In genomic region chr7:81769891-81770818, GRCh38 we compare ENCODE assay signal across 8 cellular contexts. TPM values are rescaled to one million over a fixed set of nuclear protein-coding genes. Genes with fewer than 3 reads are reported as not detected.
DNase-seq lines count a peak whose midpoint lies in the region; ATAC-seq and TF ChIP-seq lines count a peak whose summit lies in the region.

Gene HGF, minus strand, starts transcription at chr7:81770047. Its CDS starts 76 bp downstream, at chr7:81769971.

- H3K9me3 ChIP-seq in neural progenitor cell (ENCODE audit: low read depth) = no peaks in the 10 kb centered on the region

- TF ChIP-seq CTCF in CD14-positive monocyte (IDR thresholded peaks at IDR 0.05) = no peak
- TF ChIP-seq CTCF in neural progenitor cell (IDR thresholded peaks at IDR 0.05) = no peak

- H2AFZ ChIP-seq in neural progenitor cell (replicated peaks) = peak within 1 kb of the TSS; percentile 95

- DNase-seq in CD14-positive monocyte (ENCODE audit: low spot score) (no peak), NOMO-1 treated with DMSO at 0.1 percent for 48 hours (lab: John Stamatoyannopoulos, UW; ENCODE audit: unreplicated experiment) (peak; percentile 79), fibroblast of gingiva (ENCODE audit: low read depth) (peak; percentile 79), neural progenitor cell (ENCODE audit: low spot score) (peak; percentile 47), LoVo (ENCODE audit: low spot score) (no peak)
- no peak for DNase-seq in activated CD4-positive, alpha-beta memory T cell treated with anti-CD3 and anti-CD28 coated beads, Interleukin-2, amount 10 ng/mL, durations not matched to agents 7 days and 5 days
- no peak for DNase-seq in stimulated activated naive CD8-positive, alpha-beta T cell treated with anti-CD3 and anti-CD28 coated beads, Interleukin-15, amount 100 ng/mL, for 72 hours

- H3K4me3 ChIP-seq in neural progenitor cell = no peak within 1 kb of the TSS

- POLR2A ChIA-PET in activated CD4-positive, alpha-beta memory T cell treated with anti-CD3 and anti-CD28 coated beads, Interleukin-2, amount 10 ng/mL, durations not matched to agents 7 days and 5 days (lab: Charles Lee) = no interaction called here

- ATAC-seq in HG03460 (IDR thresholded peaks at IDR 0.05; ENCODE audit: unreplicated experiment) = no peak
- no peak for ATAC-seq in stimulated activated naive CD8-positive, alpha-beta T cell treated with anti-CD3 and anti-CD28 coated beads, Interleukin-15, amount 100 ng/mL, for 72 hours

- peaks cover 4% of the 10 kb centered on the region for H3F3A ChIP-seq in neural progenitor cell (ENCODE audit: low read depth)

- H3K4me1 Mint-ChIP-seq in CD14-positive monocyte = peaks cover 70% of the 10 kb centered on the region
- peaks cover 15% of the 10 kb centered on the region for H3K4me1 Mint-ChIP-seq in neural progenitor cell
- H3K4me1 Mint-ChIP-seq in activated CD4-positive, alpha-beta memory T cell treated with anti-CD3 and anti-CD28 coated beads, Interleukin-2, amount 10 ng/mL, durations not matched to agents 7 days and 5 days = no peaks in the 10 kb centered on the region
- H3K4me1 Mint-ChIP-seq in stimulated activated naive CD8-positive, alpha-beta T cell treated with anti-CD3 and anti-CD28 coated beads, Interleukin-15, amount 100 ng/mL, for 72 hours = peaks cover 4% of the 10 kb centered on the region

- H3K36me3 Mint-ChIP-seq in CD14-positive monocyte (peaks cover 0 to 2% of the 10 kb centered on the region in 2 donors), neural progenitor cell (no peaks in the 10 kb centered on the region)
- no peaks in the 10 kb centered on the region for H3K36me3 Mint-ChIP-seq in activated CD4-positive, alpha-beta memory T cell treated with anti-CD3 and anti-CD28 coated beads, Interleukin-2, amount 10 ng/mL, durations not matched to agents 7 days and 5 days (ENCODE audit: low read depth)

- no peaks in the 10 kb centered on the region for H4K20me1 ChIP-seq in neural progenitor cell (ENCODE audit: low read depth)

- H3K4me1 ChIP-seq in neural progenitor cell = peaks cover 15% of the 10 kb centered on the region

- H3K36me3 ChIP-seq in neural progenitor cell = no peaks in the 10 kb centered on the region

- CTCF ChIA-PET in activated CD4-positive, alpha-beta memory T cell treated with anti-CD3 and anti-CD28 coated beads, Interleukin-2, amount 10 ng/mL, durations not matched to agents 7 days and 5 days (lab: Charles Lee) = no interaction called here

- H3K9ac ChIP-seq in neural progenitor cell = no peak within 1 kb of the TSS

- no peaks in the 10 kb centered on the region for H3K9me3 Mint-ChIP-seq in CD14-positive monocyte
- no peaks in the 10 kb centered on the region for H3K9me3 Mint-ChIP-seq in neural progenitor cell
- no peaks in the 10 kb centered on the region for H3K9me3 Mint-ChIP-seq in activated CD4-positive, alpha-beta memory T cell treated with anti-CD3 and anti-CD28 coated beads, Interleukin-2, amount 10 ng/mL, durations not matched to agents 7 days and 5 days
- no peaks in the 10 kb centered on the region for H3K9me3 Mint-ChIP-seq in stimulated activated naive CD8-positive, alpha-beta T cell treated with anti-CD3 and anti-CD28 coated beads, Interleukin-15, amount 100 ng/mL, for 72 hours

- peak within 1 kb of the TSS; percentile 88 to 95 for H3K4me3 Mint-ChIP-seq in CD14-positive monocyte
- H3K4me3 Mint-ChIP-seq in neural progenitor cell = peak within 1 kb of the TSS; percentile 8
- no peak within 1 kb of the TSS for H3K4me3 Mint-ChIP-seq in activated CD4-positive, alpha-beta memory T cell treated with anti-CD3 and anti-CD28 coated beads, Interleukin-2, amount 10 ng/mL, durations not matched to agents 7 days and 5 days
- H3K4me3 Mint-ChIP-seq in stimulated activated naive CD8-positive, alpha-beta T cell treated with anti-CD3 and anti-CD28 coated beads, Interleukin-15, amount 100 ng/mL, for 72 hours = peak within 1 kb of the TSS in 1 of 2 donors; percentile 10

- H3K4me2 ChIP-seq in neural progenitor cell = peak within 1 kb of the TSS; percentile 20

- H3K79me2 ChIP-seq in neural progenitor cell (ENCODE audit: low read depth) = no peaks in the 10 kb centered on the region

- no peaks in the 10 kb centered on the region for H3K27me3 ChIP-seq in neural progenitor cell

- peak within 1 kb of the TSS; percentile 89 to 98 (median 97) for H3K27ac Mint-ChIP-seq in CD14-positive monocyte
- peak within 1 kb of the TSS; percentile 81 for H3K27ac Mint-ChIP-seq in neural progenitor cell
- no peak within 1 kb of the TSS for H3K27ac Mint-ChIP-seq in activated CD4-positive, alpha-beta memory T cell treated with anti-CD3 and anti-CD28 coated beads, Interleukin-2, amount 10 ng/mL, durations not matched to agents 7 days and 5 days
- H3K27ac Mint-ChIP-seq in stimulated activated naive CD8-positive, alpha-beta T cell treated with anti-CD3 and anti-CD28 coated beads, Interleukin-15, amount 100 ng/mL, for 72 hours = no peak within 1 kb of the TSS

- H3K27ac ChIP-seq in neural progenitor cell = no peak within 1 kb of the TSS

- intact Hi-C loops in CD14-positive monocyte (cut with micrococcal nuclease) = loop anchor here (10.0 kb wide), 1 partner anchor 75 kb away; no protein-coding TSS in a partner anchor

- H3K27me3 Mint-ChIP-seq in CD14-positive monocyte (ENCODE audit: low read depth in 3 of 3) = no peaks in the 10 kb centered on the region
- H3K27me3 Mint-ChIP-seq in neural progenitor cell (ENCODE audit: insufficient read depth, low read depth) = peaks cover 2% of the 10 kb centered on the region
- H3K27me3 Mint-ChIP-seq in activated CD4-positive, alpha-beta memory T cell treated with anti-CD3 and anti-CD28 coated beads, Interleukin-2, amount 10 ng/mL, durations not matched to agents 7 days and 5 days = no peaks in the 10 kb centered on the region
- H3K27me3 Mint-ChIP-seq in stimulated activated naive CD8-positive, alpha-beta T cell treated with anti-CD3 and anti-CD28 coated beads, Interleukin-15, amount 100 ng/mL, for 72 hours = peaks cover 17% of the 10 kb centered on the region

RNA-seq across cellular contexts. Expression of gene HGF, which starts in this region (rescaled TPM):
- 10 to 100 TPM; 18.6 to 18.9 TPM for polyA plus RNA-seq in CD14-positive monocyte
- 0.09 and 0.22 TPM in 2 replicates for total RNA-seq in neural progenitor cell (ENCODE audit: low replicate concordance)
- total RNA-seq in activated CD4-positive, alpha-beta memory T cell treated with anti-CD3 and anti-CD28 coated beads, Interleukin-2, amount 10 ng/mL, durations not matched to agents 7 days and 5 days = not detected

Comparison
In these comparisons a context has a peak if more than half of its experiments do, and no peak if none do; other contexts are left out.
1. Peak in DNase-seq and H3K4me2 ChIP-seq in neural progenitor cell; RNA of the gene not detected or under 1 TPM.
2. DNase-seq: peak in NOMO-1 treated with DMSO at 0.1 percent for 48 hours (single experiment) and fibroblast of gingiva (single experiment); none in CD14-positive monocyte (single experiment), activated CD4-positive, alpha-beta memory T cell treated with anti-CD3 and anti-CD28 coated beads, Interleukin-2, amount 10 ng/mL, durations not matched to agents 7 days and 5 days (single experiment), LoVo (single experiment) and stimulated activated naive CD8-positive, alpha-beta T cell treated with anti-CD3 and anti-CD28 coated beads, Interleukin-15, amount 100 ng/mL, for 72 hours (0 of 2).
3. H3K27ac Mint-ChIP-seq: peak in CD14-positive monocyte (7 of 7) and neural progenitor cell (single experiment); none in activated CD4-positive, alpha-beta memory T cell treated with anti-CD3 and anti-CD28 coated beads, Interleukin-2, amount 10 ng/mL, durations not matched to agents 7 days and 5 days (single experiment) and stimulated activated naive CD8-positive, alpha-beta T cell treated with anti-CD3 and anti-CD28 coated beads, Interleukin-15, amount 100 ng/mL, for 72 hours (0 of 2).